ENCODE assay signal across 11 cellular contexts in genomic region chrX:134237363-134237702, GRCh38. TPM values are rescaled to one million over a fixed set of nuclear protein-coding genes. Genes with fewer than 3 reads are reported as not detected.
A peak's percentile ranks its signal among the peaks of the same experiment; 100 is the strongest.
DNase-seq lines count a peak whose midpoint lies in the region; ATAC-seq and TF ChIP-seq lines count a peak whose summit lies in the region.
"Had no signal": no experiment of that assay in that cellular context is flagged by ENCODE, and none has a peak within 500 bp of the region (broad histone marks: within the 10 kb centered on the region; RNA-seq: fewer than 3 reads in every experiment).

No MANE protein-coding gene starts in this region.

- no peak for TF ChIP-seq CTCF in GM23338 (conservative IDR thresholded peaks at IDR 0.05; ENCODE audit: low read depth in 2 of 2)

- H3K9ac ChIP-seq in adipocyte (ENCODE audit: low read length) (no peak overlapping the region), iPS-20b (ENCODE audit: low read depth, low read length) (no peak overlapping the region; the same call in 1 of the 2 replicates), skeletal muscle tissue (ENCODE audit: low read depth in 1 of 3, low read length in 3 of 3) (peak overlapping the region in 2 of 3 donors; percentile 25 to 32)

- DNase-seq in GM23338 (ENCODE audit: low spot score), result peak; percentile 28
- DNase-seq in adipocyte (ENCODE audit: low read depth), result no peak
- no peak for DNase-seq in HEK293T (ENCODE audit: extremely low spot score)
- no peak for DNase-seq in activated T-cell treated with anti-CD3 and anti-CD28 coated beads for 4 hours
- DNase-seq in NCI-H524 treated with DMSO at 0.1 percent for 48 hours (lab: John Stamatoyannopoulos, UW), result no peak

- POLR2A ChIA-PET in HEK293T (lab: Yijun Ruan, JAX), result no interaction called here

- H3K79me2 ChIP-seq in GM23338 (replicated peaks; ENCODE audit: insufficient read depth), result no peaks in the 10 kb centered on the region

- ATAC-seq in GM23338 (peak; percentile 65), GM19455 (IDR thresholded peaks at IDR 0.05; ENCODE audit: unreplicated experiment) (no peak)
- ATAC-seq: stimulated activated naive CD8-positive, alpha-beta T cell treated with anti-CD3 and anti-CD28 coated beads, Interleukin-15, amount 100 ng/mL, for 72 hours had no signal

- peaks cover 29% of the 10 kb centered on the region for H3K4me1 Mint-ChIP-seq in GM23338

- H3K9me3 Mint-ChIP-seq in GM23338, result no peaks in the 10 kb centered on the region; the same call in 2 of the 3 replicates
- H3K9me3 Mint-ChIP-seq: stimulated activated naive CD8-positive, alpha-beta T cell treated with anti-CD3 and anti-CD28 coated beads, Interleukin-15, amount 100 ng/mL, for 72 hours had no signal

- H3K4me2 ChIP-seq in GM23338, result peak overlapping the region; percentile 80

- H4K20me1 ChIP-seq in GM23338 (replicated peaks; ENCODE audit: insufficient read depth), result no peaks in the 10 kb centered on the region

- no peaks in the 10 kb centered on the region for H3K36me3 Mint-ChIP-seq in GM23338 (ENCODE audit: low read depth)

- H3K4me3 Mint-ChIP-seq in GM23338, result peak overlapping the region; percentile 68

- H3K9me2 ChIP-seq in GM23338 (ENCODE audit: insufficient read depth), result no peaks in the 10 kb centered on the region

- H3K27me3 Mint-ChIP-seq in GM23338 (ENCODE audit: insufficient read depth, low read depth, poor library complexity), result peaks cover 2% of the 10 kb centered on the region

- H3K27me3 ChIP-seq in GM23338 (ENCODE audit: insufficient read depth) (peaks cover 5% of the 10 kb centered on the region; the same call in 1 of the 2 replicates), adipocyte (replicated peaks; ENCODE audit: control insufficient read depth, insufficient read depth, low read length) (peaks cover 20% of the 10 kb centered on the region), iPS-20b (ENCODE audit: insufficient read depth, low read length) (peaks cover 5% of the 10 kb centered on the region; the same call in 1 of the 2 replicates), skeletal muscle tissue (ENCODE audit: control insufficient read depth in 3 of 3, insufficient read depth in 3 of 3, low read length in 3 of 3) (peaks cover 0 to 7% (median 0%) of the 10 kb centered on the region in 3 donors)

- CTCF ChIA-PET in HEK293T (lab: Yijun Ruan, JAX), result interaction anchor here (0.6 kb wide), 1 partner anchor 152 kb away, joined by 3 read pairs; no protein-coding TSS in a partner anchor

- H3K27ac ChIP-seq in GM23338 (ENCODE audit: low read depth) (no peak overlapping the region), iPS-20b (ENCODE audit: low read length) (no peak overlapping the region), skeletal muscle tissue (ENCODE audit: low read depth, low read length) (no peak overlapping the region)
- H3K27ac ChIP-seq: HL-60 had no signal

- H3K4me1 ChIP-seq in GM23338 (ENCODE audit: insufficient read depth) (peaks cover 30% of the 10 kb centered on the region), adipocyte (ENCODE audit: control insufficient read depth, insufficient read depth, low read length) (no peaks in the 10 kb centered on the region), iPS-20b (ENCODE audit: insufficient read depth, low read length) (peaks cover 24% of the 10 kb centered on the region), skeletal muscle tissue (ENCODE audit: control insufficient read depth in 3 of 3, insufficient read depth in 3 of 3, low read length in 3 of 3) (peaks cover 0 to 2% (median 0%) of the 10 kb centered on the region in 3 donors)

- no peaks in the 10 kb centered on the region for H3K9me3 ChIP-seq in adipocyte (ENCODE audit: control insufficient read depth, low read length)
- H3K9me3 ChIP-seq in iPS-20b (ENCODE audit: insufficient read depth, low read depth, low read length), result no peaks in the 10 kb centered on the region
- H3K9me3 ChIP-seq in skeletal muscle tissue (ENCODE audit: control insufficient read depth in 3 of 3, low read length in 3 of 3), result no peaks in the 10 kb centered on the region

- H3K36me3 ChIP-seq in GM23338 (ENCODE audit: insufficient read depth) (no peaks in the 10 kb centered on the region), adipocyte (ENCODE audit: control insufficient read depth, insufficient read depth, low read length, severe bottlenecking) (no peaks in the 10 kb centered on the region), iPS-20b (ENCODE audit: insufficient read depth, low read depth, low read length) (no peaks in the 10 kb centered on the region), skeletal muscle tissue (ENCODE audit: control insufficient read depth in 3 of 3, insufficient read depth in 3 of 3, low read length in 3 of 3) (no peaks in the 10 kb centered on the region)

- no peak overlapping the region for H2AFZ ChIP-seq in GM23338

- peak overlapping the region; percentile 64 for H3K4me3 ChIP-seq in GM23338
- H3K4me3 ChIP-seq in adipocyte (ENCODE audit: low read length), result peak overlapping the region; percentile 70
- H3K4me3 ChIP-seq in iPS-20b (ENCODE audit: low read length), result peak overlapping the region; percentile 71
- peak overlapping the region in 2 of 3 donors; percentile 27 to 41 for H3K4me3 ChIP-seq in skeletal muscle tissue (ENCODE audit: low read length in 3 of 3)

- no peak overlapping the region for H3K27ac Mint-ChIP-seq in GM23338
- H3K27ac Mint-ChIP-seq: stimulated activated naive CD8-positive, alpha-beta T cell treated with anti-CD3 and anti-CD28 coated beads, Interleukin-15, amount 100 ng/mL, for 72 hours had no signal

- no peaks in the 10 kb centered on the region for H3F3A ChIP-seq in GM23338 (replicated peaks; ENCODE audit: low read depth)

TF ChIP-seq in GM23338, 12 proteins besides CTCF, POLR2A, EP300 and RAD21 (continues in another document):
- TF ChIP-seq ZNF331 (CRISPR knock-in tag; IDR thresholded peaks at IDR 0.05; ENCODE audit: low read depth) (no peak), ETS1 (IDR thresholded peaks at IDR 0.05) (no peak), CREB1 (CRISPR knock-in tag; IDR thresholded peaks at IDR 0.05; ENCODE audit: low read depth) (no peak), EZH2 (IDR thresholded peaks at IDR 0.05; ENCODE audit: low read depth, unreplicated experiment) (no peak)

TF ChIP-seq in HEK293T, 16 proteins besides CTCF, POLR2A, EP300 and RAD21:
- no peak for TF ChIP-seq FOXM1 (IDR thresholded peaks at IDR 0.05; ENCODE audit: borderline replicate concordance)
- TF ChIP-seq LEF1 (IDR thresholded peaks at IDR 0.05; ENCODE audit: borderline replicate concordance), result no peak
- TF ChIP-seq ZNF384 (IDR thresholded peaks at IDR 0.05), result no peak
- TF ChIP-seq SP1 (IDR thresholded peaks at IDR 0.05), result no peak
- TF ChIP-seq SUZ12 (IDR thresholded peaks at IDR 0.05), result no peak
- TF ChIP-seq NFRKB (IDR thresholded peaks at IDR 0.05), result no peak
- TF ChIP-seq FOXK2 (IDR thresholded peaks at IDR 0.05), result no peak
- no peak for TF ChIP-seq CTBP1 (IDR thresholded peaks at IDR 0.05; ENCODE audit: borderline replicate concordance)
- TF ChIP-seq FOXA1 (IDR thresholded peaks at IDR 0.05), result no peak
- no peak for TF ChIP-seq ELF4 (IDR thresholded peaks at IDR 0.05)
- no peak for TF ChIP-seq BHLHE40 (IDR thresholded peaks at IDR 0.05; ENCODE audit: borderline replicate concordance)
- no peak for TF ChIP-seq L3MBTL2 (conservative IDR thresholded peaks at IDR 0.05)

RNA-seq across cellular contexts. Expression of gene CCDC160, which starts 0.4 kb away (rescaled TPM):
- 2.4 and 2.7 TPM in 2 replicates for total RNA-seq in GM23338 (2014; rRNA removed; shearing (Covaris generic))
- polyA plus RNA-seq in GM23338 (2016; fragmentation: Nextera tagmentation; extraction: Ambion mirVana), result 5.6 and 6.9 TPM in 2 replicates
- under 0.01 TPM for total RNA-seq in skeletal muscle tissue
- total RNA-seq: left cardiac atrium had no signal

Comparison
In these comparisons a context has a peak if more than half of its experiments do, and no peak if none do; other contexts are left out.
1. H3K9ac ChIP-seq: peak in skeletal muscle tissue (2 of 3); none in adipocyte (single experiment) and iPS-20b (single experiment).
2. Peak in every context shown above with its lines, with median percentiles within 50 percentile points of each other: H3K4me3 ChIP-seq.